ENCODE assay signal across 8 cellular contexts in the genomic region with DNA sequence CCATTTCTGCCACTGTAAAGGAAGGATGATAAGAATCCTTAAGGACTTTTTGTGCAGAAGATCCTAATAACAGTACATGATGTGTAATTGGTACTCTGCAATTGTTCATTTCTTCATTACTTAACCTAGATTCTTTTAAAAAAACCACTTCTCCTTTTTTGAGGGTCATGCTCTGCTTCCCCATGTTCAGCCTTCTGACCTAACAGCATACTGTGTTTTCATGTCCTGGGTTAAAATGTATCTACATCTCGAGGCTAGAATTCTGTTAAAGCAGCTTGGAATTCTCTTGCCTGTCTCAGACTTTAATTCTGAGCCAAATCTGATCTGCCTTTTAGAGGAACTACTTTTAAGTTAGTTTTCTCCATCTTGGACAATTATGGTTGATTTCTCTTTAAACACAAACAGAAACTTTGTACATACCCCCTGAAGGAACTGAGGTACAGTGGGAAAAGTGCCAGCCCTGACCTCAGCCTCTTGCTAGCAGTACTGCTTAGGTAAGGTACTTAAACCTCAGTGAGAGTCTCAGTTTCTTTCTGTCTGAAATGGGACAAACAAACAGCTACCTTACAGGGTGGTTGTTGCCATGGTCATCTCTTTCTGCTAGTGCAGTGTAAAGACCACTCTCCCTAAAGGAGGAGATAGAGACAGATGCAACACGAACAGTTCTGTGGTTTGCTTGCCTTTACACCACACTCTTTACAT.
DNase-seq lines count a peak whose midpoint lies in the region; ATAC-seq and TF ChIP-seq lines count a peak whose summit lies in the region.

No MANE protein-coding gene starts in this region.

- H3K36me3 ChIP-seq in thyroid gland (no peaks in the 10 kb centered on the region), uterus (no peaks in the 10 kb centered on the region)

- H3K27me3 ChIP-seq in thyroid gland (no peaks in the 10 kb centered on the region), uterus (no peaks in the 10 kb centered on the region)

- TF ChIP-seq CTCF in thyroid gland (IDR thresholded peaks at IDR 0.05) (no peak), uterus (IDR thresholded peaks at IDR 0.05) (no peak)

- H3K4me1 ChIP-seq in thyroid gland, result no peaks in the 10 kb centered on the region
- H3K4me1 ChIP-seq in uterus, result no peaks in the 10 kb centered on the region

- intact Hi-C loops in thyroid gland (cut with DNase I) (no loop called here), uterus (cut with DNase I; ENCODE audit: low total_unique reads) (no loop called here)

- TF ChIP-seq POLR2A in thyroid gland (IDR thresholded peaks at IDR 0.05) (no peak), uterus (IDR thresholded peaks at IDR 0.05) (no peak)

- H3K4me3 ChIP-seq in thyroid gland (replicated peaks in 1 of 3) (no peak overlapping the region), uterus (no peak overlapping the region)

- no peaks in the 10 kb centered on the region for H3K9me3 ChIP-seq in thyroid gland
- no peaks in the 10 kb centered on the region for H3K9me3 ChIP-seq in uterus

- ATAC-seq in GM19372 (IDR thresholded peaks at IDR 0.05; ENCODE audit: low read depth, unreplicated experiment) (peak; percentile 76), HG02981 (IDR thresholded peaks at IDR 0.05; ENCODE audit: unreplicated experiment) (peak; percentile 89)

- 55 to 64% methylated on average over 2 of the region's 2 CpGs for WGBS in thyroid gland, 2 donors

- H3K27ac ChIP-seq in thyroid gland, result no peak overlapping the region
- H3K27ac ChIP-seq in uterus, result no peak overlapping the region

- DNase-seq in NOMO-1 (lab: John Stamatoyannopoulos, UW; ENCODE audit: unreplicated experiment in 2 of 2) (peak; percentile 45 to 83), thyroid gland (peak; percentile 5 to 16), uterus (no peak), COR-L47 (lab: John Stamatoyannopoulos, UW) (no peak), cerebellar nuclear complex (lab: John Stamatoyannopoulos, UW) (no peak)
- no peak for DNase-seq in activated CD4-positive, alpha-beta T cell treated with anti-CD3 and anti-CD28 coated beads for 4 hours

Comparison
In these comparisons a context has a peak if more than half of its experiments do, and no peak if none do; other contexts are left out.
1. DNase-seq: peak in NOMO-1 (2 of 2) and thyroid gland (2 of 2); none in uterus (0 of 2), activated CD4-positive, alpha-beta T cell treated with anti-CD3 and anti-CD28 coated beads for 4 hours (0 of 2), COR-L47 (single experiment) and cerebellar nuclear complex (0 of 2).